ENCODE assay signal across 20 cellular contexts in the genomic region with DNA sequence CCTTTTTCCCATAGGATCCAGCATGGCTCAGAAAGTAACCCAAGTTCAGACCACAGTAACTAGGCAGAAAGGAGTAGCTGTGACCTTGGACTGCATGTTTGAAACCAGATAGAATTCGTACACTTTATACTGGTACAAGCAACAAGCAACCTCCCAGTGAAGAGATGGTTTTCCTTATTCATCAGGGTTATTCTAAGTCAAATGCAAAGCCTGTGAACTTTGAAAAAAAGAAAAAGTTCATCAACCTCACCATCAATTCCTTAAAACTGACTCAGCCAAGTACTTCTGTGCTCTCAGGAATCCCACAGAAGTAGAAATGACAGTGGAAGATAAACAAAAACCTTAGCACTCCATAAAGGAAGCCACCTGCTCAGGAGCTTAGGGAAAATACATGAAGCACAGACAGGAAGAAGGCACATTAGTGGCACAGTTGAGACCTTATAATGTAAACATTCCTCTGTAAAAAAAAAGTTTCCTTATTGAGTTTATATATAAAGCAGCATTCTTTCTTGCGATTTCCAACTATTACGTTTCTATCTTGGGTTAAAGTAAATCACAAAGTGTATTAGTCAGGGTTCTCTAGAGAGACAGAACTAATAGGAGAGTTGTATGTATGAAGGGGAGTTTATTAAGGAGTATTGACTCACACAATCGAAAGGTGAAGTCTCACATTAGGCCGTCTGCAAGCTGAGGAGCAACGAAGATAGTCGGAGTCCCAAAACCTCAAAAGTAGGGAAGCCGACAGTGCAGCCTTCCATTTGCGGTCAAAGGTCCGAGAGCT.
DNase-seq lines count a peak whose midpoint lies in the region; TF ChIP-seq lines count a peak whose summit lies in the region.
"Had no signal": no experiment of that assay in that cellular context is flagged by ENCODE, and none has a peak within 500 bp of the region (broad histone marks: within the 10 kb centered on the region; RNA-seq: fewer than 3 reads in every experiment).

No MANE protein-coding gene starts in this region.

- peak; percentile 11 for DNase-seq in ACHN
- peak; percentile 25 for DNase-seq in HFF-Myc (ENCODE audit: extremely low read depth, low read depth)
- DNase-seq in astrocyte of the spinal cord (ENCODE audit: low read depth, low spot score), result peak; percentile 95
- peak; percentile 71 for DNase-seq in kidney glomerular epithelial cell (lab: John Stamatoyannopoulos, UW)
- no peak for DNase-seq in hypothalamus (lab: John Stamatoyannopoulos, UW)
- no peak for DNase-seq in COLO829 (ENCODE audit: low spot score)
- DNase-seq in coronary artery (ENCODE audit: low spot score), result no peak
- no peak for DNase-seq in activated T-cell treated with anti-CD3 and anti-CD28 coated beads for 4 hours
- DNase-seq: 8988T; activated CD4-positive, alpha-beta T cell treated with anti-CD3 and anti-CD28 coated beads for 48 hours; activated naive CD4-positive, alpha-beta T cell treated with Interleukin-2 at 50 U/mL for 16 hours; erythroblast; islet precursor cell; KBM-7; NCI-H1105; NCI-H2107; NCI-H82; stimulated activated naive CD8-positive, alpha-beta T cell treated with anti-CD3 and anti-CD28 coated beads, Interleukin-15, Interleukin-2, amounts not matched to agents 100 U/mL and 50 U/mL, for 24 hours; SW 1271 had no signal

- TF ChIP-seq CTCF in HFF-Myc (IDR thresholded peaks at IDR 0.05; ENCODE audit: low read depth, low read length, missing control alignments) (no peak), astrocyte of the spinal cord (IDR thresholded peaks at IDR 0.05; ENCODE audit: low read depth, low read length) (no peak), coronary artery (IDR thresholded peaks at IDR 0.05) (no peak)

- H3K27ac ChIP-seq in coronary artery, result no peak overlapping the region
- H3K27ac ChIP-seq: C4-2B had no signal

- H3K4me3 ChIP-seq in HFF-Myc (replicated peaks; ENCODE audit: low read depth, low read length), result no peak overlapping the region
- H3K4me3 ChIP-seq in astrocyte of the spinal cord (ENCODE audit: low read depth, low read length), result no peak overlapping the region
- no peak overlapping the region for H3K4me3 ChIP-seq in coronary artery

- in situ Hi-C loops in ACHN (cut with HindIII; ENCODE audit: low pct_ligation_motif_present, low pct_unique_long_range_greater_than_20kb, low sequenced_read_pairs), result no loop called here
- in situ Hi-C loops in astrocyte of the spinal cord (cut with HindIII; ENCODE audit: low sequenced_read_pairs), result no loop called here

Comparison
In these comparisons a context has a peak if more than half of its experiments do, and no peak if none do; other contexts are left out.
1. DNase-seq: peak in ACHN (single experiment), HFF-Myc (single experiment), astrocyte of the spinal cord (single experiment) and kidney glomerular epithelial cell (single experiment); none in hypothalamus (0 of 51), COLO829 (single experiment), coronary artery (single experiment) and activated T-cell treated with anti-CD3 and anti-CD28 coated beads for 4 hours (single experiment).